ENCODE assay signal across 14 cellular contexts in genomic region chr9:85212887-85213286, GRCh38.
DNase-seq lines count a peak whose midpoint lies in the region; ATAC-seq and TF ChIP-seq lines count a peak whose summit lies in the region.
"Had no signal": no experiment of that assay in that cellular context is flagged by ENCODE, and none has a peak within 500 bp of the region (broad histone marks: within the 10 kb centered on the region; RNA-seq: fewer than 3 reads in every experiment).

No MANE protein-coding gene starts in this region.

- peaks cover 1% of the 10 kb centered on the region for H3K9me3 Mint-ChIP-seq in activated CD4-positive, alpha-beta memory T cell treated with anti-CD3 and anti-CD28 coated beads for 36 hours
- H3K9me3 Mint-ChIP-seq in activated CD4-positive, alpha-beta memory T cell treated with anti-CD3 and anti-CD28 coated beads, Interleukin-2, amount 10 ng/mL, durations not matched to agents 7 days and 5 days: peaks cover 1% of the 10 kb centered on the region
- H3K9me3 Mint-ChIP-seq in endothelial cell (ENCODE audit: unreplicated experiment): no peaks in the 10 kb centered on the region

- CTCF ChIA-PET in activated CD4-positive, alpha-beta memory T cell treated with anti-CD3 and anti-CD28 coated beads for 36 hours (lab: Charles Lee): interaction anchor here (0.9 kb wide), 1 partner anchor 816 kb away, joined by 3 read pairs; no protein-coding TSS in a partner anchor
- CTCF ChIA-PET in activated CD4-positive, alpha-beta memory T cell treated with anti-CD3 and anti-CD28 coated beads, Interleukin-2, amount 10 ng/mL, durations not matched to agents 7 days and 5 days (lab: Charles Lee): no interaction called here

- H3K4me1 Mint-ChIP-seq in activated CD4-positive, alpha-beta memory T cell treated with anti-CD3 and anti-CD28 coated beads for 36 hours (ENCODE audit: low read depth): no peaks in the 10 kb centered on the region
- peaks cover 5% of the 10 kb centered on the region for H3K4me1 Mint-ChIP-seq in activated CD4-positive, alpha-beta memory T cell treated with anti-CD3 and anti-CD28 coated beads, Interleukin-2, amount 10 ng/mL, durations not matched to agents 7 days and 5 days
- H3K4me1 Mint-ChIP-seq in endothelial cell (ENCODE audit: unreplicated experiment): no peaks in the 10 kb centered on the region
- H3K4me1 Mint-ChIP-seq: natural killer cell had no signal

- no peak overlapping the region for H3K27ac Mint-ChIP-seq in activated CD4-positive, alpha-beta memory T cell treated with anti-CD3 and anti-CD28 coated beads for 36 hours
- no peak overlapping the region for H3K27ac Mint-ChIP-seq in activated CD4-positive, alpha-beta memory T cell treated with anti-CD3 and anti-CD28 coated beads, Interleukin-2, amount 10 ng/mL, durations not matched to agents 7 days and 5 days
- no peak overlapping the region for H3K27ac Mint-ChIP-seq in endothelial cell (ENCODE audit: unreplicated experiment)
- H3K27ac Mint-ChIP-seq: natural killer cell had no signal

- H3K4me3 ChIP-seq in skin epidermis: no peak overlapping the region
- H3K4me3 ChIP-seq: cardiac muscle cell had no signal

- intact Hi-C loops in activated CD4-positive, alpha-beta memory T cell treated with anti-CD3 and anti-CD28 coated beads for 36 hours (cut with micrococcal nuclease): no loop called here

- ATAC-seq in esophagus mucosa: peak; percentile 79
- ATAC-seq: natural killer cell had no signal

- peak; percentile 12 for DNase-seq in activated CD4-positive, alpha-beta memory T cell treated with anti-CD3 and anti-CD28 coated beads for 36 hours
- no peak for DNase-seq in activated CD4-positive, alpha-beta memory T cell treated with anti-CD3 and anti-CD28 coated beads, Interleukin-2, amount 10 ng/mL, durations not matched to agents 7 days and 5 days
- DNase-seq in NCI-H226 (peak; percentile 73), endothelial cell (ENCODE audit: low spot score) (no peak), GM10266 (ENCODE audit: extremely low spot score) (no peak), CD1c-positive myeloid dendritic cell (ENCODE audit: extremely low spot score) (no peak)
- DNase-seq: activated CD4-positive, alpha-beta T cell treated with anti-CD3 and anti-CD28 coated beads, Interleukin-2, amount 50 U/mL, for 1 hour; BE2C; natural killer cell; NCI-H1105; Right ventricle myocardium superior had no signal

- peak overlapping the region in 15 of 21 experiments; percentile 12 to 81 (median 55) for H3K27ac ChIP-seq in skin epidermis
- H3K27ac ChIP-seq: cardiac muscle cell had no signal

- no peaks in the 10 kb centered on the region for H3K36me3 Mint-ChIP-seq in activated CD4-positive, alpha-beta memory T cell treated with anti-CD3 and anti-CD28 coated beads for 36 hours
- no peaks in the 10 kb centered on the region for H3K36me3 Mint-ChIP-seq in activated CD4-positive, alpha-beta memory T cell treated with anti-CD3 and anti-CD28 coated beads, Interleukin-2, amount 10 ng/mL, durations not matched to agents 7 days and 5 days (ENCODE audit: low read depth)
- H3K36me3 Mint-ChIP-seq in endothelial cell (ENCODE audit: low read depth, unreplicated experiment): no peaks in the 10 kb centered on the region
- H3K36me3 Mint-ChIP-seq: natural killer cell had no signal

- POLR2A ChIA-PET in activated CD4-positive, alpha-beta memory T cell treated with anti-CD3 and anti-CD28 coated beads for 36 hours (lab: Charles Lee): no interaction called here
- POLR2A ChIA-PET in activated CD4-positive, alpha-beta memory T cell treated with anti-CD3 and anti-CD28 coated beads, Interleukin-2, amount 10 ng/mL, durations not matched to agents 7 days and 5 days (lab: Charles Lee): no interaction called here

- no peak for TF ChIP-seq CTCF in endothelial cell (IDR thresholded peaks at IDR 0.05; ENCODE audit: unreplicated experiment)
- TF ChIP-seq CTCF in GM10266 (IDR thresholded peaks at IDR 0.05; ENCODE audit: control insufficient read depth, insufficient read depth, low read depth, missing control alignments): no peak

- H3K4me3 Mint-ChIP-seq in activated CD4-positive, alpha-beta memory T cell treated with anti-CD3 and anti-CD28 coated beads for 36 hours: no peak overlapping the region
- no peak overlapping the region for H3K4me3 Mint-ChIP-seq in activated CD4-positive, alpha-beta memory T cell treated with anti-CD3 and anti-CD28 coated beads, Interleukin-2, amount 10 ng/mL, durations not matched to agents 7 days and 5 days
- no peak overlapping the region for H3K4me3 Mint-ChIP-seq in endothelial cell (ENCODE audit: unreplicated experiment)
- H3K4me3 Mint-ChIP-seq: natural killer cell had no signal

- no peaks in the 10 kb centered on the region for H3K27me3 Mint-ChIP-seq in activated CD4-positive, alpha-beta memory T cell treated with anti-CD3 and anti-CD28 coated beads for 36 hours
- peaks cover 9% of the 10 kb centered on the region for H3K27me3 Mint-ChIP-seq in activated CD4-positive, alpha-beta memory T cell treated with anti-CD3 and anti-CD28 coated beads, Interleukin-2, amount 10 ng/mL, durations not matched to agents 7 days and 5 days
- H3K27me3 Mint-ChIP-seq in endothelial cell (ENCODE audit: unreplicated experiment): no peaks in the 10 kb centered on the region

Comparison
In these comparisons a context has a peak if more than half of its experiments do, and no peak if none do; other contexts are left out.
1. DNase-seq: peak in activated CD4-positive, alpha-beta memory T cell treated with anti-CD3 and anti-CD28 coated beads for 36 hours (single experiment) and NCI-H226 (single experiment); none in activated CD4-positive, alpha-beta memory T cell treated with anti-CD3 and anti-CD28 coated beads, Interleukin-2, amount 10 ng/mL, durations not matched to agents 7 days and 5 days (single experiment), endothelial cell (single experiment), GM10266 (single experiment) and CD1c-positive myeloid dendritic cell (single experiment).